ENCODE assay signal across 9 cellular contexts in genomic region chr14:106436310-106436905, GRCh38.
A peak's percentile ranks its signal among the peaks of the same experiment; 100 is the strongest.
DNase-seq lines count a peak whose midpoint lies in the region; ATAC-seq and TF ChIP-seq lines count a peak whose summit lies in the region.
"Had no signal": no experiment of that assay in that cellular context is flagged by ENCODE, and none has a peak within 500 bp of the region (broad histone marks: within the 10 kb centered on the region; RNA-seq: fewer than 3 reads in every experiment).

No MANE protein-coding gene starts in this region.

- no peaks in the 10 kb centered on the region for H3K79me2 ChIP-seq in neural progenitor cell (ENCODE audit: low read depth)

- H3K4me1 Mint-ChIP-seq in neural progenitor cell = no peaks in the 10 kb centered on the region
- H3K4me1 Mint-ChIP-seq: neural crest cell had no signal

- H3K9me3 ChIP-seq in RWPE2 (ENCODE audit: severe bottlenecking) = no peaks in the 10 kb centered on the region
- H3K9me3 ChIP-seq in neural progenitor cell (ENCODE audit: low read depth) = peaks cover 37% of the 10 kb centered on the region
- H3K9me3 ChIP-seq in uterus = no peaks in the 10 kb centered on the region

- no peak overlapping the region for H3K9ac ChIP-seq in neural progenitor cell

- peaks cover 18% of the 10 kb centered on the region for H3K27me3 ChIP-seq in RWPE2 (ENCODE audit: insufficient read depth, poor library complexity, severe bottlenecking)
- H3K27me3 ChIP-seq in neural progenitor cell = no peaks in the 10 kb centered on the region
- no peaks in the 10 kb centered on the region for H3K27me3 ChIP-seq in uterus

- H3K9me3 Mint-ChIP-seq in neural progenitor cell = peaks cover 58% of the 10 kb centered on the region

- ATAC-seq in RWPE2 (ENCODE audit: low read depth) = peak; percentile 60
- ATAC-seq in HG02588 (IDR thresholded peaks at IDR 0.05; ENCODE audit: unreplicated experiment) = no peak

- H3K4me1 ChIP-seq in RWPE2 (ENCODE audit: insufficient read depth, poor library complexity, severe bottlenecking) (no peaks in the 10 kb centered on the region), neural progenitor cell (no peaks in the 10 kb centered on the region), uterus (no peaks in the 10 kb centered on the region)

- H3K27ac Mint-ChIP-seq in neural progenitor cell = no peak overlapping the region

- H3K4me3 Mint-ChIP-seq in neural progenitor cell = no peak overlapping the region
- H3K4me3 Mint-ChIP-seq: neural crest cell had no signal

- H3K4me2 ChIP-seq in neural progenitor cell = no peak overlapping the region

- H3K36me3 ChIP-seq in RWPE2 (ENCODE audit: low read depth) = no peaks in the 10 kb centered on the region
- H3K36me3 ChIP-seq in neural progenitor cell = no peaks in the 10 kb centered on the region
- no peaks in the 10 kb centered on the region for H3K36me3 ChIP-seq in uterus

- H2AFZ ChIP-seq in neural progenitor cell (replicated peaks) = no peak overlapping the region

- TF ChIP-seq POLR2A in uterus (IDR thresholded peaks at IDR 0.05) = no peak

- no peak overlapping the region for H3K4me3 ChIP-seq in RWPE2 (ENCODE audit: severe bottlenecking)
- no peak overlapping the region for H3K4me3 ChIP-seq in neural progenitor cell
- no peak overlapping the region for H3K4me3 ChIP-seq in uterus

- intact Hi-C loops in uterus (cut with DNase I; ENCODE audit: low total_unique reads) = no loop called here

- H3K36me3 Mint-ChIP-seq in neural progenitor cell = no peaks in the 10 kb centered on the region

- TF ChIP-seq CTCF in RWPE2 (IDR thresholded peaks at IDR 0.05; ENCODE audit: poor library complexity, severe bottlenecking) (peak; percentile 73), neural progenitor cell (IDR thresholded peaks at IDR 0.05) (peak; percentile 17), uterus (IDR thresholded peaks at IDR 0.05) (peak in 2 of 4 experiments; percentile 13 to 24)

- no peaks in the 10 kb centered on the region for H3F3A ChIP-seq in neural progenitor cell (ENCODE audit: low read depth)

- no peaks in the 10 kb centered on the region for H4K20me1 ChIP-seq in neural progenitor cell (ENCODE audit: low read depth)

- DNase-seq in NCI-H82 (lab: John Stamatoyannopoulos, UW) (peak; percentile 40), NCI-H82 treated with DMSO at 0.1 percent for 48 hours (lab: John Stamatoyannopoulos, UW; ENCODE audit: unreplicated experiment) (no peak), RWPE2 (ENCODE audit: low spot score) (no peak), neural progenitor cell (ENCODE audit: low spot score) (no peak), uterus (no peak), glomerular visceral epithelial cell (ENCODE audit: extremely low spot score) (no peak)
- DNase-seq in activated naive CD4-positive, alpha-beta T cell (lab: John Stamatoyannopoulos, UW) = peak in 3 of 4 experiments; percentile 54 to 66 (median 57)

- H3K27me3 Mint-ChIP-seq in neural progenitor cell (ENCODE audit: insufficient read depth, low read depth) = no peaks in the 10 kb centered on the region

- no peak overlapping the region for H3K27ac ChIP-seq in RWPE2 (ENCODE audit: poor library complexity, severe bottlenecking)
- no peak overlapping the region for H3K27ac ChIP-seq in neural progenitor cell
- H3K27ac ChIP-seq in uterus = no peak overlapping the region

Comparison
In these comparisons a context has a peak if more than half of its experiments do, and no peak if none do; other contexts are left out.
1. DNase-seq: peak in NCI-H82 (single experiment) and activated naive CD4-positive, alpha-beta T cell (3 of 4); none in NCI-H82 treated with DMSO at 0.1 percent for 48 hours (single experiment), RWPE2 (single experiment), neural progenitor cell (single experiment), uterus (0 of 2) and glomerular visceral epithelial cell (single experiment).